8 cellular contexts compared by ENCODE assay signal in genomic region chr14:74425525-74426201, GRCh38. TPM values are rescaled to one million over a fixed set of nuclear protein-coding genes. Genes with fewer than 3 reads are reported as not detected.
DNase-seq lines count a peak whose midpoint lies in the region; ATAC-seq lines count a peak whose summit lies in the region.

No MANE protein-coding gene starts in this region.

- no peaks in the 10 kb centered on the region for H3K9me3 ChIP-seq in right cardiac atrium (ENCODE audit: control insufficient read depth, low read length)

- peak; percentile 74 for DNase-seq in AG08395 (ENCODE audit: low spot score)
- peak; percentile 25 for DNase-seq in LoVo (ENCODE audit: low spot score)
- DNase-seq in activated T-helper 1 cell treated with anti-CD3 and anti-CD28 coated beads, Interleukin-2, amount 50 U/mL, for 16 hours (ENCODE audit: low read depth in 1 of 2, low spot score in 1 of 2): peak; percentile 25 to 28
- peak; percentile 34 to 81 (median 77) for DNase-seq in right cardiac atrium
- DNase-seq in stimulated activated CD4-positive, alpha-beta T cell treated with anti-CD3 and anti-CD28 coated beads, Interleukin-1b, Interleukin-23, amount 100 ng/mL, for 48 hours: peak; percentile 33
- no peak for DNase-seq in NCI-H1694 treated with DMSO at 0.1 percent for 48 hours (lab: John Stamatoyannopoulos, UW)

- H3K4me1 ChIP-seq in right cardiac atrium (ENCODE audit: control insufficient read depth, insufficient read depth, low read length): peaks cover 4% of the 10 kb centered on the region

- no peaks in the 10 kb centered on the region for H3K27me3 ChIP-seq in right cardiac atrium (ENCODE audit: control insufficient read depth, insufficient read depth)

- peak overlapping the region; percentile 42 for H3K4me3 ChIP-seq in right cardiac atrium (ENCODE audit: low read length)

- WGBS in right cardiac atrium: 3% methylated on average over 66 of the region's 66 CpGs

- intact Hi-C loops in right cardiac atrium (cut with DNase I): no loop called here

- no peak overlapping the region for H3K27ac ChIP-seq in right cardiac atrium (ENCODE audit: low read length)

- ATAC-seq in right cardiac atrium: peak; percentile 67 to 75
- ATAC-seq in HG02884 (IDR thresholded peaks at IDR 0.05; ENCODE audit: unreplicated experiment): no peak
- ATAC-seq in HG03196 (IDR thresholded peaks at IDR 0.05; ENCODE audit: unreplicated experiment): no peak

RNA-seq across cellular contexts. Expression of gene SYNDIG1L, which starts 0.3 kb away (rescaled TPM):
- under 1 TPM in 2 of 4 donors, not detected in 2; 0.09 to 0.28 TPM for total RNA-seq in right cardiac atrium
- 0.07 TPM for polyA plus RNA-seq in right cardiac atrium

Comparison
In these comparisons a context has a peak if more than half of its experiments do, and no peak if none do; other contexts are left out.
1. ATAC-seq: peak in right cardiac atrium (2 of 2); none in HG02884 (single experiment) and HG03196 (single experiment).